ENCODE assay signal across 7 cellular contexts in genomic region chr6:111750753-111751684, GRCh38.
DNase-seq lines count a peak whose midpoint lies in the region; ATAC-seq lines count a peak whose summit lies in the region.

No MANE protein-coding gene starts in this region.

- H3K4me3 Mint-ChIP-seq in memory B cell: peak overlapping the region; percentile 74

- peaks cover 7% of the 10 kb centered on the region for H3K36me3 Mint-ChIP-seq in memory B cell

- H3K27ac ChIP-seq in substantia nigra (ENCODE audit: low read depth, low read length, poor library complexity, severe bottlenecking): no peak overlapping the region

- H3K9me3 Mint-ChIP-seq in memory B cell: no peaks in the 10 kb centered on the region

- DNase-seq in activated T-helper 9 cell treated with anti-CD3 and anti-CD28 coated beads, Interleukin-2, amount 50 U/mL, for 16 hours (ENCODE audit: low read depth): peak; percentile 20
- DNase-seq in memory B cell (ENCODE audit: low spot score in 2 of 2) (peak in 1 of 2 donors; percentile 26), DMS114 treated with DMSO at 0.1 percent for 48 hours (lab: John Stamatoyannopoulos, UW; ENCODE audit: unreplicated experiment) (no peak), superior temporal gyrus (ENCODE audit: extremely low spot score) (no peak), substantia nigra (lab: John Stamatoyannopoulos, UW) (no peak)

- no peaks in the 10 kb centered on the region for H3K27me3 Mint-ChIP-seq in memory B cell

- ATAC-seq in GM19397 (IDR thresholded peaks at IDR 0.05; ENCODE audit: unreplicated experiment): peak; percentile 91
- ATAC-seq in HG03175 (IDR thresholded peaks at IDR 0.05; ENCODE audit: unreplicated experiment): peak; percentile 95
- peak; percentile 87 for ATAC-seq in memory B cell (ENCODE audit: low read depth)

- peak overlapping the region; percentile 97 for H3K27ac Mint-ChIP-seq in memory B cell

- peaks cover 63% of the 10 kb centered on the region for H3K4me1 Mint-ChIP-seq in memory B cell
